Comparison of ENCODE assay signal across 1 cellular context in the genomic region with DNA sequence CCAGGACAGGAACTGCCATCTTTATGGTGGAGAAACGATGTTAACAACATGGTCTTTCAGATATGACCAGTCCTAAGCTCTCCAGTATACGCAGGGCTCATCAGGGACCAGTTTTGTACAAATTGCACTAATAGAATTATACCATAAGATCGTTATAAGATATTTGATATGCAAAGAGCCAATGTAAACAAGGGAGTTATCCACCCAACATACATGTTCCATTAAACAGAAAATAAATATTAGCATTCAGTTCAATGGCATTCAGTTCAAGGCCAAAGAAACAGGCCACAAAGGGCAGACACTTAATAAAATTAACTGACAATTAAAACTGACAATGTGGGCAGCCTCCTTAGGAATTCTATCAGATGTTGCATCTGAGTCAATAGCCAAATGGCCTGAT.
TF ChIP-seq lines count a peak whose summit lies in the region.

No MANE protein-coding gene starts in this region.

TF ChIP-seq in K562, 482 proteins besides CTCF, POLR2A, EP300 and RAD21 (continued from another document and continues in another):
- TF ChIP-seq, protein P1, sequence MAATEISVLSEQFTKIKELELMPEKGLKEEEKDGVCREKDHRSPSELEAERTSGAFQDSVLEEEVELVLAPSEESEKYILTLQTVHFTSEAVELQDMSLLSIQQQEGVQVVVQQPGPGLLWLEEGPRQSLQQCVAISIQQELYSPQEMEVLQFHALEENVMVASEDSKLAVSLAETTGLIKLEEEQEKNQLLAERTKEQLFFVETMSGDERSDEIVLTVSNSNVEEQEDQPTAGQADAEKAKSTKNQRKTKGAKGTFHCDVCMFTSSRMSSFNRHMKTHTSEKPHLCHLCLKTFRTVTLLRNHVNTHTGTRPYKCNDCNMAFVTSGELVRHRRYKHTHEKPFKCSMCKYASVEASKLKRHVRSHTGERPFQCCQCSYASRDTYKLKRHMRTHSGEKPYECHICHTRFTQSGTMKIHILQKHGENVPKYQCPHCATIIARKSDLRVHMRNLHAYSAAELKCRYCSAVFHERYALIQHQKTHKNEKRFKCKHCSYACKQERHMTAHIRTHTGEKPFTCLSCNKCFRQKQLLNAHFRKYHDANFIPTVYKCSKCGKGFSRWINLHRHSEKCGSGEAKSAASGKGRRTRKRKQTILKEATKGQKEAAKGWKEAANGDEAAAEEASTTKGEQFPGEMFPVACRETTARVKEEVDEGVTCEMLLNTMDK (IDR thresholded peaks at IDR 0.05; ENCODE audit: borderline replicate concordance, insufficient read depth, low read depth, low read length, poor library complexity, severe bottlenecking), result no peak
- peak; percentile 36 to 70; a peak in 2 of 4 replicates for TF ChIP-seq FOXA3 (CRISPR knock-in tag; conservative IDR thresholded peaks at IDR 0.05 in 1 of 2, IDR thresholded peaks at IDR 0.05 in 1 of 2)
- no peak for TF ChIP-seq CREB3L1 (IDR thresholded peaks at IDR 0.05; ENCODE audit: borderline replicate concordance, low read depth)
- TF ChIP-seq GATAD2B (IDR thresholded peaks at IDR 0.05; ENCODE audit: borderline replicate concordance), result no peak
- TF ChIP-seq, protein P2, sequence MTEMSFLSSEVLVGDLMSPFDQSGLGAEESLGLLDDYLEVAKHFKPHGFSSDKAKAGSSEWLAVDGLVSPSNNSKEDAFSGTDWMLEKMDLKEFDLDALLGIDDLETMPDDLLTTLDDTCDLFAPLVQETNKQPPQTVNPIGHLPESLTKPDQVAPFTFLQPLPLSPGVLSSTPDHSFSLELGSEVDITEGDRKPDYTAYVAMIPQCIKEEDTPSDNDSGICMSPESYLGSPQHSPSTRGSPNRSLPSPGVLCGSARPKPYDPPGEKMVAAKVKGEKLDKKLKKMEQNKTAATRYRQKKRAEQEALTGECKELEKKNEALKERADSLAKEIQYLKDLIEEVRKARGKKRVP (CRISPR knock-in tag; IDR thresholded peaks at IDR 0.05), result no peak
- no peak for TF ChIP-seq EWSR1 (IDR thresholded peaks at IDR 0.05; ENCODE audit: borderline replicate concordance, low read depth, partially characterized antibody)
- no peak for TF ChIP-seq DLX4 (CRISPR knock-in tag; IDR thresholded peaks at IDR 0.05)
- no peak for TF ChIP-seq FOS (IDR thresholded peaks at IDR 0.05; ENCODE audit: extremely low read depth, insufficient read length)
- no peak for TF ChIP-seq ZKSCAN1 (IDR thresholded peaks at IDR 0.05; ENCODE audit: low read depth, low read length)
- TF ChIP-seq ZNF212 (CRISPR knock-in tag; IDR thresholded peaks at IDR 0.05), result no peak
- TF ChIP-seq, protein P3, sequence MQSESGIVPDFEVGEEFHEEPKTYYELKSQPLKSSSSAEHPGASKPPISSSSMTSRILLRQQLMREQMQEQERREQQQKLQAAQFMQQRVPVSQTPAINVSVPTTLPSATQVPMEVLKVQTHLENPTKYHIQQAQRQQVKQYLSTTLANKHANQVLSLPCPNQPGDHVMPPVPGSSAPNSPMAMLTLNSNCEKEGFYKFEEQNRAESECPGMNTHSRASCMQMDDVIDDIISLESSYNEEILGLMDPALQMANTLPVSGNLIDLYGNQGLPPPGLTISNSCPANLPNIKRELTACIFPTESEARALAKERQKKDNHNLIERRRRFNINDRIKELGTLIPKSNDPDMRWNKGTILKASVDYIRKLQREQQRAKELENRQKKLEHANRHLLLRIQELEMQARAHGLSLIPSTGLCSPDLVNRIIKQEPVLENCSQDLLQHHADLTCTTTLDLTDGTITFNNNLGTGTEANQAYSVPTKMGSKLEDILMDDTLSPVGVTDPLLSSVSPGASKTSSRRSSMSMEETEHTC (IDR thresholded peaks at IDR 0.05), result no peak
- TF ChIP-seq FOXK2 (conservative IDR thresholded peaks at IDR 0.05 in 1 of 2, IDR thresholded peaks at IDR 0.05 in 1 of 2; ENCODE audit: low read depth in 2 of 2), result 0 out of 4 replicates have a peak, but pooled peaks of 1 of the 2 experiments have one; percentile 34
- no peak for TF ChIP-seq ASH1L (IDR thresholded peaks at IDR 0.05; ENCODE audit: borderline replicate concordance, low read depth, partially characterized antibody)
- no peak for TF ChIP-seq TAF15 (IDR thresholded peaks at IDR 0.05; ENCODE audit: low read depth, low read length)
- TF ChIP-seq COPS2 (conservative IDR thresholded peaks at IDR 0.05), result no peak
- TF ChIP-seq ZBTB8A (IDR thresholded peaks at IDR 0.05; ENCODE audit: partially characterized antibody), result no peak
- TF ChIP-seq HBP1 (CRISPR knock-in tag; IDR thresholded peaks at IDR 0.05), result no peak
- TF ChIP-seq BCOR (IDR thresholded peaks at IDR 0.05), result no peak
- no peak for TF ChIP-seq GTF2F1 (IDR thresholded peaks at IDR 0.05; ENCODE audit: low read depth, low read length)
- no peak for TF ChIP-seq PCBP1 (IDR thresholded peaks at IDR 0.05; ENCODE audit: low read depth, low read length, poor library complexity, severe bottlenecking)
- no peak for TF ChIP-seq ZNF586 (CRISPR knock-in tag; conservative IDR thresholded peaks at IDR 0.05)
- TF ChIP-seq, protein P4, sequence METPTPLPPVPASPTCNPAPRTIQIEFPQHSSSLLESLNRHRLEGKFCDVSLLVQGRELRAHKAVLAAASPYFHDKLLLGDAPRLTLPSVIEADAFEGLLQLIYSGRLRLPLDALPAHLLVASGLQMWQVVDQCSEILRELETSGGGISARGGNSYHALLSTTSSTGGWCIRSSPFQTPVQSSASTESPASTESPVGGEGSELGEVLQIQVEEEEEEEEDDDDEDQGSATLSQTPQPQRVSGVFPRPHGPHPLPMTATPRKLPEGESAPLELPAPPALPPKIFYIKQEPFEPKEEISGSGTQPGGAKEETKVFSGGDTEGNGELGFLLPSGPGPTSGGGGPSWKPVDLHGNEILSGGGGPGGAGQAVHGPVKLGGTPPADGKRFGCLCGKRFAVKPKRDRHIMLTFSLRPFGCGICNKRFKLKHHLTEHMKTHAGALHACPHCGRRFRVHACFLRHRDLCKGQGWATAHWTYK (CRISPR knock-in tag; IDR thresholded peaks at IDR 0.05), result 0 out of 2 replicates have a peak, but pooled peaks have one; percentile 10
- no peak for TF ChIP-seq MCM5 (IDR thresholded peaks at IDR 0.05; ENCODE audit: low read depth)
- no peak for TF ChIP-seq NCOA1 (IDR thresholded peaks at IDR 0.05; ENCODE audit: low read depth)
- TF ChIP-seq RBM34 (IDR thresholded peaks at IDR 0.05; ENCODE audit: borderline replicate concordance, insufficient read depth, low read length), result no peak
- TF ChIP-seq POLR2H (tag; IDR thresholded peaks at IDR 0.05; ENCODE audit: low read depth), result no peak
- TF ChIP-seq CAMTA2 (CRISPR knock-in tag; conservative IDR thresholded peaks at IDR 0.05), result no peak
- no peak for TF ChIP-seq PYGO2 (tag; IDR thresholded peaks at IDR 0.05)
- TF ChIP-seq, protein P5, sequence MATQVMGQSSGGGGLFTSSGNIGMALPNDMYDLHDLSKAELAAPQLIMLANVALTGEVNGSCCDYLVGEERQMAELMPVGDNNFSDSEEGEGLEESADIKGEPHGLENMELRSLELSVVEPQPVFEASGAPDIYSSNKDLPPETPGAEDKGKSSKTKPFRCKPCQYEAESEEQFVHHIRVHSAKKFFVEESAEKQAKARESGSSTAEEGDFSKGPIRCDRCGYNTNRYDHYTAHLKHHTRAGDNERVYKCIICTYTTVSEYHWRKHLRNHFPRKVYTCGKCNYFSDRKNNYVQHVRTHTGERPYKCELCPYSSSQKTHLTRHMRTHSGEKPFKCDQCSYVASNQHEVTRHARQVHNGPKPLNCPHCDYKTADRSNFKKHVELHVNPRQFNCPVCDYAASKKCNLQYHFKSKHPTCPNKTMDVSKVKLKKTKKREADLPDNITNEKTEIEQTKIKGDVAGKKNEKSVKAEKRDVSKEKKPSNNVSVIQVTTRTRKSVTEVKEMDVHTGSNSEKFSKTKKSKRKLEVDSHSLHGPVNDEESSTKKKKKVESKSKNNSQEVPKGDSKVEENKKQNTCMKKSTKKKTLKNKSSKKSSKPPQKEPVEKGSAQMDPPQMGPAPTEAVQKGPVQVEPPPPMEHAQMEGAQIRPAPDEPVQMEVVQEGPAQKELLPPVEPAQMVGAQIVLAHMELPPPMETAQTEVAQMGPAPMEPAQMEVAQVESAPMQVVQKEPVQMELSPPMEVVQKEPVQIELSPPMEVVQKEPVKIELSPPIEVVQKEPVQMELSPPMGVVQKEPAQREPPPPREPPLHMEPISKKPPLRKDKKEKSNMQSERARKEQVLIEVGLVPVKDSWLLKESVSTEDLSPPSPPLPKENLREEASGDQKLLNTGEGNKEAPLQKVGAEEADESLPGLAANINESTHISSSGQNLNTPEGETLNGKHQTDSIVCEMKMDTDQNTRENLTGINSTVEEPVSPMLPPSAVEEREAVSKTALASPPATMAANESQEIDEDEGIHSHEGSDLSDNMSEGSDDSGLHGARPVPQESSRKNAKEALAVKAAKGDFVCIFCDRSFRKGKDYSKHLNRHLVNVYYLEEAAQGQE (CRISPR knock-in tag; IDR thresholded peaks at IDR 0.05; ENCODE audit: low read depth), result no peak
- TF ChIP-seq POLR2AphosphoS5 (IDR thresholded peaks at IDR 0.05; ENCODE audit: control insufficient read depth, insufficient read depth, low read depth, low read length), result no peak
- peak; percentile 1; the same call in 1 of the 2 replicates for TF ChIP-seq DEAF1 (CRISPR knock-in tag; IDR thresholded peaks at IDR 0.05)
- TF ChIP-seq U2AF1 (optimal IDR thresholded peaks at IDR 0.05; ENCODE audit: low read depth, low read length), result no peak
- TF ChIP-seq, protein P6, sequence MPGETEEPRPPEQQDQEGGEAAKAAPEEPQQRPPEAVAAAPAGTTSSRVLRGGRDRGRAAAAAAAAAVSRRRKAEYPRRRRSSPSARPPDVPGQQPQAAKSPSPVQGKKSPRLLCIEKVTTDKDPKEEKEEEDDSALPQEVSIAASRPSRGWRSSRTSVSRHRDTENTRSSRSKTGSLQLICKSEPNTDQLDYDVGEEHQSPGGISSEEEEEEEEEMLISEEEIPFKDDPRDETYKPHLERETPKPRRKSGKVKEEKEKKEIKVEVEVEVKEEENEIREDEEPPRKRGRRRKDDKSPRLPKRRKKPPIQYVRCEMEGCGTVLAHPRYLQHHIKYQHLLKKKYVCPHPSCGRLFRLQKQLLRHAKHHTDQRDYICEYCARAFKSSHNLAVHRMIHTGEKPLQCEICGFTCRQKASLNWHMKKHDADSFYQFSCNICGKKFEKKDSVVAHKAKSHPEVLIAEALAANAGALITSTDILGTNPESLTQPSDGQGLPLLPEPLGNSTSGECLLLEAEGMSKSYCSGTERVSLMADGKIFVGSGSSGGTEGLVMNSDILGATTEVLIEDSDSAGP (CRISPR knock-in tag; IDR thresholded peaks at IDR 0.05), result no peak
